ENCODE assay signal across 1 cellular context in genomic region chr1:40691538-40692428, GRCh38.
TF ChIP-seq lines count a peak whose summit lies in the region.

Gene NFYC, plus strand, starts transcription at chr1:40691704. Its CDS starts 47,140 bp downstream, at chr1:40738844.

TF ChIP-seq in HepG2, 621 proteins besides CTCF, POLR2A, EP300 and RAD21 (continued from another document and continues in another):
- TF ChIP-seq ZNF329 (CRISPR knock-in tag; IDR thresholded peaks at IDR 0.05; ENCODE audit: low read depth) = no peak; the same call in 1 of the 2 replicates
- TF ChIP-seq ATF3 (CRISPR knock-in tag; IDR thresholded peaks at IDR 0.05) = peak; percentile 37; the same call in 1 of the 2 replicates
- 0 out of 2 replicates have a peak, but pooled peaks have one; percentile 50 for TF ChIP-seq ZZZ3 (CRISPR knock-in tag; IDR thresholded peaks at IDR 0.05; ENCODE audit: borderline replicate concordance)
- TF ChIP-seq FOXK1 (CRISPR knock-in tag; IDR thresholded peaks at IDR 0.05; ENCODE audit: borderline replicate concordance, low read depth) = 0 out of 2 replicates have a peak, but pooled peaks have one; percentile 26
- TF ChIP-seq MXI1 (IDR thresholded peaks at IDR 0.05; ENCODE audit: borderline replicate concordance, low read depth, low read length) = peak; percentile 65; the same call in 1 of the 3 replicates
- peak; percentile 73 for TF ChIP-seq RFXAP (CRISPR knock-in tag; IDR thresholded peaks at IDR 0.05; ENCODE audit: borderline replicate concordance)
- TF ChIP-seq DR1 (CRISPR knock-in tag; IDR thresholded peaks at IDR 0.05) = peak; percentile 59; the same call in 1 of the 2 replicates
- peak; percentile 46; the same call in 1 of the 2 replicates for TF ChIP-seq ZNF124 (CRISPR knock-in tag; IDR thresholded peaks at IDR 0.05)
- peak; percentile 98 for TF ChIP-seq BRD4 (CRISPR knock-in tag; IDR thresholded peaks at IDR 0.05)
- TF ChIP-seq LRRFIP1 (CRISPR knock-in tag; conservative IDR thresholded peaks at IDR 0.05) = 0 out of 2 replicates have a peak, but pooled peaks have one; percentile 25
- TF ChIP-seq, protein P1, sequence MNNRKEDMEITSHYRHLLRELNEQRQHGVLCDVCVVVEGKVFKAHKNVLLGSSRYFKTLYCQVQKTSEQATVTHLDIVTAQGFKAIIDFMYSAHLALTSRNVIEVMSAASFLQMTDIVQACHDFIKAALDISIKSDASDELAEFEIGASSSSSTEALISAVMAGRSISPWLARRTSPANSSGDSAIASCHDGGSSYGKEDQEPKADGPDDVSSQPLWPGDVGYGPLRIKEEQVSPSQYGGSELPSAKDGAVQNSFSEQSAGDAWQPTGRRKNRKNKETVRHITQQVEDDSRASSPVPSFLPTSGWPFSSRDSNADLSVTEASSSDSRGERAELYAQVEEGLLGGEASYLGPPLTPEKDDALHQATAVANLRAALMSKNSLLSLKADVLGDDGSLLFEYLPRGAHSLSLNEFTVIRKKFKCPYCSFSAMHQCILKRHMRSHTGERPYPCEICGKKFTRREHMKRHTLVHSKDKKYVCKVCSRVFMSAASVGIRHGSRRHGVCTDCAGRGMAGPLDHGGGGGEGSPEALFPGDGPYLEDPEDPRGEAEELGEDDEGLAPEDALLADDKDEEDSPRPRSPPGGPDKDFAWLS (CRISPR knock-in tag; IDR thresholded peaks at IDR 0.05; ENCODE audit: borderline replicate concordance) = 0 out of 2 replicates have a peak, but pooled peaks have one; percentile 28
- peak; percentile 4; the same call in 1 of the 2 replicates for TF ChIP-seq ZBTB7A (CRISPR knock-in tag; IDR thresholded peaks at IDR 0.05)
- peak; percentile 87 for TF ChIP-seq ZNF451 (CRISPR knock-in tag; IDR thresholded peaks at IDR 0.05)
- TF ChIP-seq ZSCAN22 (CRISPR knock-in tag; IDR thresholded peaks at IDR 0.05) = peak; percentile 52
- TF ChIP-seq ZNF543 (CRISPR knock-in tag; IDR thresholded peaks at IDR 0.05) = peak; percentile 95; the same call in 1 of the 2 replicates
- TF ChIP-seq ETV6 (CRISPR knock-in tag; conservative IDR thresholded peaks at IDR 0.05) = peak; percentile 62; the same call in 1 of the 2 replicates
- peak; percentile 81 for TF ChIP-seq ZNF441 (CRISPR knock-in tag; IDR thresholded peaks at IDR 0.05; ENCODE audit: borderline replicate concordance)
- TF ChIP-seq SKI (IDR thresholded peaks at IDR 0.05; ENCODE audit: partially characterized antibody) = no peak
- no peak for TF ChIP-seq PREB (CRISPR knock-in tag; IDR thresholded peaks at IDR 0.05)
- TF ChIP-seq NFIB (CRISPR knock-in tag; IDR thresholded peaks at IDR 0.05; ENCODE audit: borderline replicate concordance) = peak; percentile 65; the same call in 1 of the 2 replicates
- TF ChIP-seq ZKSCAN8 (CRISPR knock-in tag; IDR thresholded peaks at IDR 0.05; ENCODE audit: borderline replicate concordance) = no peak
- peak; percentile 78; the same call in 1 of the 2 replicates for TF ChIP-seq AKAP8 (CRISPR knock-in tag; IDR thresholded peaks at IDR 0.05)
- peak; percentile 88; the same call in 1 of the 2 replicates for TF ChIP-seq ZNF782 (CRISPR knock-in tag; IDR thresholded peaks at IDR 0.05; ENCODE audit: borderline replicate concordance)
- no peak for TF ChIP-seq ZNF296 (CRISPR knock-in tag; conservative IDR thresholded peaks at IDR 0.05)
- TF ChIP-seq JDP2 (CRISPR knock-in tag; IDR thresholded peaks at IDR 0.05; ENCODE audit: borderline replicate concordance) = no peak
- no peak for TF ChIP-seq SOX5 (CRISPR knock-in tag; IDR thresholded peaks at IDR 0.05; ENCODE audit: borderline replicate concordance)
- peak; percentile 93 for TF ChIP-seq ERF (CRISPR knock-in tag; IDR thresholded peaks at IDR 0.05)
- TF ChIP-seq, protein P2, sequence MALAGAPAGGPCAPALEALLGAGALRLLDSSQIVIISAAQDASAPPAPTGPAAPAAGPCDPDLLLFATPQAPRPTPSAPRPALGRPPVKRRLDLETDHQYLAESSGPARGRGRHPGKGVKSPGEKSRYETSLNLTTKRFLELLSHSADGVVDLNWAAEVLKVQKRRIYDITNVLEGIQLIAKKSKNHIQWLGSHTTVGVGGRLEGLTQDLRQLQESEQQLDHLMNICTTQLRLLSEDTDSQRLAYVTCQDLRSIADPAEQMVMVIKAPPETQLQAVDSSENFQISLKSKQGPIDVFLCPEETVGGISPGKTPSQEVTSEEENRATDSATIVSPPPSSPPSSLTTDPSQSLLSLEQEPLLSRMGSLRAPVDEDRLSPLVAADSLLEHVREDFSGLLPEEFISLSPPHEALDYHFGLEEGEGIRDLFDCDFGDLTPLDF (CRISPR knock-in tag; IDR thresholded peaks at IDR 0.05) = peak; percentile 84
- TF ChIP-seq, protein P3, sequence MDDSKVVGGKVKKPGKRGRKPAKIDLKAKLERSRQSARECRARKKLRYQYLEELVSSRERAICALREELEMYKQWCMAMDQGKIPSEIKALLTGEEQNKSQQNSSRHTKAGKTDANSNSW (CRISPR knock-in tag; IDR thresholded peaks at IDR 0.05; ENCODE audit: borderline replicate concordance) = peak; percentile 66
- peak; percentile 45; the same call in 1 of the 2 replicates for TF ChIP-seq ATF5 (CRISPR knock-in tag; IDR thresholded peaks at IDR 0.05; ENCODE audit: low read depth)
- peak; percentile 94 for TF ChIP-seq IRF9 (CRISPR knock-in tag; IDR thresholded peaks at IDR 0.05; ENCODE audit: borderline replicate concordance)
- TF ChIP-seq, protein P4, sequence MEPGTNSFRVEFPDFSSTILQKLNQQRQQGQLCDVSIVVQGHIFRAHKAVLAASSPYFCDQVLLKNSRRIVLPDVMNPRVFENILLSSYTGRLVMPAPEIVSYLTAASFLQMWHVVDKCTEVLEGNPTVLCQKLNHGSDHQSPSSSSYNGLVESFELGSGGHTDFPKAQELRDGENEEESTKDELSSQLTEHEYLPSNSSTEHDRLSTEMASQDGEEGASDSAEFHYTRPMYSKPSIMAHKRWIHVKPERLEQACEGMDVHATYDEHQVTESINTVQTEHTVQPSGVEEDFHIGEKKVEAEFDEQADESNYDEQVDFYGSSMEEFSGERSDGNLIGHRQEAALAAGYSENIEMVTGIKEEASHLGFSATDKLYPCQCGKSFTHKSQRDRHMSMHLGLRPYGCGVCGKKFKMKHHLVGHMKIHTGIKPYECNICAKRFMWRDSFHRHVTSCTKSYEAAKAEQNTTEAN (CRISPR knock-in tag; conservative IDR thresholded peaks at IDR 0.05) = peak; percentile 67; the same call in 1 of the 2 replicates
- no peak for TF ChIP-seq CENPBD1 (CRISPR knock-in tag; IDR thresholded peaks at IDR 0.05; ENCODE audit: borderline replicate concordance, low read depth)
- peak; percentile 22; the same call in 1 of the 2 replicates for TF ChIP-seq NFATC3 (CRISPR knock-in tag; IDR thresholded peaks at IDR 0.05)
- TF ChIP-seq ZNF691 (CRISPR knock-in tag; IDR thresholded peaks at IDR 0.05; ENCODE audit: borderline replicate concordance, low read depth) = peak; percentile 79
- peak; percentile 92 for TF ChIP-seq KMT2B (CRISPR knock-in tag; IDR thresholded peaks at IDR 0.05)
- TF ChIP-seq ELF3 (CRISPR knock-in tag; IDR thresholded peaks at IDR 0.05) = peak; percentile 71
- no peak; the same call in 1 of the 2 replicates for TF ChIP-seq RCOR2 (CRISPR knock-in tag; IDR thresholded peaks at IDR 0.05)
- no peak for TF ChIP-seq ATF6 (CRISPR knock-in tag; conservative IDR thresholded peaks at IDR 0.05)
- no peak for TF ChIP-seq ZNF512 (CRISPR knock-in tag; IDR thresholded peaks at IDR 0.05)
- TF ChIP-seq CBFB (CRISPR knock-in tag; IDR thresholded peaks at IDR 0.05) = peak; percentile 55; the same call in 1 of the 2 replicates
- TF ChIP-seq ZNF674 (CRISPR knock-in tag; IDR thresholded peaks at IDR 0.05; ENCODE audit: low read depth) = 0 out of 2 replicates have a peak, but pooled peaks have one; percentile 24
- TF ChIP-seq, protein P5, sequence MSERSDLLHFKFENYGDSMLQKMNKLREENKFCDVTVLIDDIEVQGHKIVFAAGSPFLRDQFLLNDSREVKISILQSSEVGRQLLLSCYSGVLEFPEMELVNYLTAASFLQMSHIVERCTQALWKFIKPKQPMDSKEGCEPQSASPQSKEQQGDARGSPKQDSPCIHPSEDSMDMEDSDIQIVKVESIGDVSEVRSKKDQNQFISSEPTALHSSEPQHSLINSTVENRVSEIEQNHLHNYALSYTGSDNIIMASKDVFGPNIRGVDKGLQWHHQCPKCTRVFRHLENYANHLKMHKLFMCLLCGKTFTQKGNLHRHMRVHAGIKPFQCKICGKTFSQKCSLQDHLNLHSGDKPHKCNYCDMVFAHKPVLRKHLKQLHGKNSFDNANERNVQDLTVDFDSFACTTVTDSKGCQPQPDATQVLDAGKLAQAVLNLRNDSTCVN (CRISPR knock-in tag; IDR thresholded peaks at IDR 0.05; ENCODE audit: borderline replicate concordance) = no peak; the same call in 1 of the 2 replicates
- TF ChIP-seq ZNF331 (CRISPR knock-in tag; IDR thresholded peaks at IDR 0.05) = no peak; the same call in none of the 2 replicates
- peak; percentile 95 for TF ChIP-seq ZNF230 (CRISPR knock-in tag; IDR thresholded peaks at IDR 0.05)
- TF ChIP-seq MTA1 (CRISPR knock-in tag; IDR thresholded peaks at IDR 0.05; ENCODE audit: borderline replicate concordance) = peak; percentile 54; the same call in 1 of the 2 replicates
